Comparison of ENCODE assay signal across 8 cellular contexts in the genomic region with DNA sequence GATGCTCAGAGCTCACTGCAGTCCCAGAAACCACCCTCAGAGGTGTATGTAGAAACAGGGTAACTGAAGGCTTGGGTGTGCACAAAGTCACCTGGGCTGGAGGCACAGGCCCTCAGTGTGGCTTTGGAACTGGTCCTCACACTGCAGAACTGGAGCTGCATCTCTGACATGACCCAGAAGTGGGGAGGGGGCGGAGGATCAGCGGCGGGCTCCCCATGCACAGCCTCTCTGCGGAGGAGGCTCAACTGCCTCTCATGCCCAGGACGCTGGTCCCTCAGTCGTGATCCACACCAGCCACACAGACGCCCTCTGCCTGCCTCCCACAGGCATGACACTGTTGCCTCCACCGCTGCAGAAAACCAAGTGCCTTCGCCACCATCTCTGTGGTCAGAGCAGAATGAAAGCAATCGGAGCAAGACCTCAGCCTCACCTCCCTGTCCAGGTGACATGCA.
A peak's percentile ranks its signal among the peaks of the same experiment; 100 is the strongest.
DNase-seq lines count a peak whose midpoint lies in the region; ATAC-seq and TF ChIP-seq lines count a peak whose summit lies in the region.

No MANE protein-coding gene starts in this region.

- no peaks in the 10 kb centered on the region for H3K36me3 ChIP-seq in Caco-2 (ENCODE audit: control insufficient read depth, insufficient read depth, low read length)
- H3K36me3 ChIP-seq in H7 (replicated peaks; ENCODE audit: control insufficient read depth, insufficient read depth, low read length), result no peaks in the 10 kb centered on the region
- no peaks in the 10 kb centered on the region for H3K36me3 ChIP-seq in SK-N-SH (replicated peaks in 1 of 2; ENCODE audit: control insufficient read depth in 1 of 2, insufficient read depth in 2 of 2, low read length in 1 of 2)
- no peaks in the 10 kb centered on the region for H3K36me3 ChIP-seq in hepatocyte (replicated peaks; ENCODE audit: insufficient read depth, low read depth)

- no peak overlapping the region for H2AFZ ChIP-seq in SK-N-SH (ENCODE audit: low read depth)
- H2AFZ ChIP-seq in hepatocyte, result no peak overlapping the region

- ATAC-seq in stimulated activated naive B cell treated with anti-CD40 and anti-IgM and Interleukin-4, amounts not matched to agents 10 μg/mL and 1 μg/mL and 100 μg/mL, for 72 hours (replicated peaks), result peak; percentile 44 to 56
- no peak for ATAC-seq in GM21360 (IDR thresholded peaks at IDR 0.05; ENCODE audit: unreplicated experiment)
- no peak for ATAC-seq in GM18517 (IDR thresholded peaks at IDR 0.05; ENCODE audit: unreplicated experiment)

- peaks cover 6% of the 10 kb centered on the region for H3K4me1 Mint-ChIP-seq in Caco-2 (ENCODE audit: low read depth, unreplicated experiment)
- no peaks in the 10 kb centered on the region for H3K4me1 Mint-ChIP-seq in stimulated activated naive B cell treated with anti-CD40 and anti-IgM and Interleukin-4, amounts not matched to agents 10 μg/mL and 1 μg/mL and 100 μg/mL, for 72 hours

- H4K20me1 ChIP-seq in SK-N-SH (ENCODE audit: insufficient read depth), result no peaks in the 10 kb centered on the region
- no peaks in the 10 kb centered on the region for H4K20me1 ChIP-seq in hepatocyte (ENCODE audit: insufficient read depth, poor library complexity, severe bottlenecking)

- POLR2A ChIA-PET in Caco-2 (lab: Charles Lee), result no interaction called here
- POLR2A ChIA-PET in SK-N-SH (lab: Yijun Ruan, JAX), result no interaction called here

- H3K27me3 ChIP-seq in Caco-2 (replicated peaks; ENCODE audit: control insufficient read depth, insufficient read depth, low read length) (no peaks in the 10 kb centered on the region), H7 (ENCODE audit: control insufficient read depth, insufficient read depth, low read length) (no peaks in the 10 kb centered on the region), SK-N-SH (ENCODE audit: insufficient read depth) (no peaks in the 10 kb centered on the region), hepatocyte (no peaks in the 10 kb centered on the region)

- peak; percentile 35 to 63 for TF ChIP-seq CTCF in Caco-2 (IDR thresholded peaks at IDR 0.05; ENCODE audit: insufficient read depth in 1 of 2, low read depth in 1 of 2, low read length in 1 of 2, severe bottlenecking in 1 of 2, unreplicated experiment in 1 of 2)
- no peak; the same call in 1 of the 2 replicates for TF ChIP-seq CTCF in SK-N-SH (IDR thresholded peaks at IDR 0.05)
- TF ChIP-seq CTCF in hepatocyte (IDR thresholded peaks at IDR 0.05; ENCODE audit: poor library complexity), result peak; percentile 52

- no peaks in the 10 kb centered on the region; the same call in 1 of the 2 replicates for H3K4me1 ChIP-seq in Caco-2
- H3K4me1 ChIP-seq in SK-N-SH (ENCODE audit: control insufficient read depth in 1 of 2, insufficient read depth in 2 of 2, low read depth in 1 of 2, low read length in 1 of 2), result peaks cover 0 to 2% of the 10 kb centered on the region in 2 experiments; a peak in 1 of 4 replicates
- no peaks in the 10 kb centered on the region for H3K4me1 ChIP-seq in hepatocyte (ENCODE audit: insufficient read depth)

- H3K9me3 Mint-ChIP-seq in Caco-2 (ENCODE audit: unreplicated experiment), result peaks cover 8% of the 10 kb centered on the region
- H3K9me3 Mint-ChIP-seq in stimulated activated naive B cell treated with anti-CD40 and anti-IgM and Interleukin-4, amounts not matched to agents 10 μg/mL and 1 μg/mL and 100 μg/mL, for 72 hours, result peaks cover 9 to 15% of the 10 kb centered on the region in 2 donors

- intact Hi-C loops in Caco-2 (cut with micrococcal nuclease; ENCODE audit: unreplicated experiment), result loop anchor here (5.0 kb wide), 1 partner anchor 141 kb away; no protein-coding TSS in a partner anchor

- no peak for TF ChIP-seq EP300 in SK-N-SH (IDR thresholded peaks at IDR 0.05; ENCODE audit: borderline replicate concordance in 1 of 2, low read depth in 1 of 2, low read length in 1 of 2)

- H3K27ac ChIP-seq in SK-N-SH (ENCODE audit: low read depth in 2 of 2, low read length in 1 of 2) (no peak overlapping the region), hepatocyte (no peak overlapping the region)

- H3K79me2 ChIP-seq in SK-N-SH (ENCODE audit: insufficient read depth) (no peaks in the 10 kb centered on the region), hepatocyte (no peaks in the 10 kb centered on the region)

- WGBS in SK-N-SH (ENCODE audit: low lambda C conversion rate), result 15% methylated on average over 6 of the region's 10 CpGs
- 28% methylated on average over 10 of the region's 10 CpGs for whole genome bisulfite sequencing in hepatocyte (ENCODE audit: low lambda C conversion rate, missing lambda C conversion rate)

- no peak overlapping the region for H3K4me2 ChIP-seq in SK-N-SH
- no peak overlapping the region for H3K4me2 ChIP-seq in hepatocyte

- peak; percentile 51 for TF ChIP-seq RAD21 in SK-N-SH (IDR thresholded peaks at IDR 0.05; ENCODE audit: low read length)

- H3K9ac ChIP-seq in SK-N-SH, result no peak overlapping the region

- H3K9me2 ChIP-seq in SK-N-SH (no peaks in the 10 kb centered on the region), hepatocyte (replicated peaks; ENCODE audit: insufficient read depth) (no peaks in the 10 kb centered on the region)

- no peak overlapping the region for H3K4me3 Mint-ChIP-seq in Caco-2 (ENCODE audit: unreplicated experiment)
- H3K4me3 Mint-ChIP-seq in stimulated activated naive B cell treated with anti-CD40 and anti-IgM and Interleukin-4, amounts not matched to agents 10 μg/mL and 1 μg/mL and 100 μg/mL, for 72 hours, result no peak overlapping the region

- no peak overlapping the region for H3K27ac Mint-ChIP-seq in Caco-2 (ENCODE audit: unreplicated experiment)
- H3K27ac Mint-ChIP-seq in stimulated activated naive B cell treated with anti-CD40 and anti-IgM and Interleukin-4, amounts not matched to agents 10 μg/mL and 1 μg/mL and 100 μg/mL, for 72 hours, result no peak overlapping the region

- no TSS peak for BruUV-seq in Caco-2 (replicated peaks; lab: Mats Ljungman, UMichigan)

- no peaks in the 10 kb centered on the region for H3K27me3 Mint-ChIP-seq in Caco-2 (ENCODE audit: insufficient read depth, unreplicated experiment)
- H3K27me3 Mint-ChIP-seq in stimulated activated naive B cell treated with anti-CD40 and anti-IgM and Interleukin-4, amounts not matched to agents 10 μg/mL and 1 μg/mL and 100 μg/mL, for 72 hours, result peaks cover 53 to 56% of the 10 kb centered on the region in 2 donors

- CTCF ChIA-PET in Caco-2 (lab: Charles Lee), result no interaction called here
- CTCF ChIA-PET in SK-N-SH (lab: Yijun Ruan, JAX), result interaction anchor here (1.0 to 1.6 kb wide), 4 partner anchors 12 to 291 kb away, joined by 3 read pairs; no protein-coding TSS in a partner anchor

- DNase-seq in Caco-2 (peak; percentile 52 to 54), H7 (peak; percentile 84), SK-N-SH (peak; percentile 61), hepatocyte (ENCODE audit: low spot score) (peak; percentile 67)
- no peak for DNase-seq in stimulated activated naive B cell treated with anti-CD40 and anti-IgM and Interleukin-4, amounts not matched to agents 10 μg/mL and 1 μg/mL and 100 μg/mL, for 72 hours
- no peak for DNase-seq in stimulated activated CD4-positive, alpha-beta T cell treated with anti-CD3 and anti-CD28 coated beads, Interleukin-4, amount 100 ng/mL, for 1 hour

- peaks cover 3% of the 10 kb centered on the region for H3F3A ChIP-seq in SK-N-SH (replicated peaks; ENCODE audit: insufficient read depth)

- no peak overlapping the region for H3K4me3 ChIP-seq in Caco-2 (ENCODE audit: low read depth, low read length)
- H3K4me3 ChIP-seq in H7 (ENCODE audit: insufficient read depth, low read depth, low read length), result no peak overlapping the region
- no peak overlapping the region for H3K4me3 ChIP-seq in SK-N-SH (ENCODE audit: low read depth in 2 of 2, low read length in 1 of 2)
- H3K4me3 ChIP-seq in hepatocyte, result no peak overlapping the region

- H3K36me3 Mint-ChIP-seq in Caco-2 (ENCODE audit: insufficient read depth, unreplicated experiment), result no peaks in the 10 kb centered on the region
- peaks cover 3% of the 10 kb centered on the region in 2 donors for H3K36me3 Mint-ChIP-seq in stimulated activated naive B cell treated with anti-CD40 and anti-IgM and Interleukin-4, amounts not matched to agents 10 μg/mL and 1 μg/mL and 100 μg/mL, for 72 hours

- H3K9me3 ChIP-seq in Caco-2, result no peaks in the 10 kb centered on the region
- no peaks in the 10 kb centered on the region for H3K9me3 ChIP-seq in SK-N-SH
- no peaks in the 10 kb centered on the region for H3K9me3 ChIP-seq in hepatocyte (ENCODE audit: low read depth)

TF ChIP-seq in SK-N-SH, 30 proteins besides CTCF, POLR2A, EP300 and RAD21:
- peak; percentile 40; the same call in 1 of the 2 replicates for TF ChIP-seq SMC3 (IDR thresholded peaks at IDR 0.05; ENCODE audit: low read depth, low read length)
- no peak for TF ChIP-seq CHD2 (IDR thresholded peaks at IDR 0.05; ENCODE audit: low read length, partially characterized antibody)
- no peak for TF ChIP-seq TEAD4 (IDR thresholded peaks at IDR 0.05; ENCODE audit: borderline replicate concordance, insufficient read depth)

Comparison
In these comparisons a context has a peak if more than half of its experiments do, and no peak if none do; other contexts are left out.
1. DNase-seq: peak in Caco-2 (2 of 2), H7 (single experiment), SK-N-SH (single experiment) and hepatocyte (single experiment); none in stimulated activated naive B cell treated with anti-CD40 and anti-IgM and Interleukin-4, amounts not matched to agents 10 μg/mL and 1 μg/mL and 100 μg/mL, for 72 hours (single experiment) and stimulated activated CD4-positive, alpha-beta T cell treated with anti-CD3 and anti-CD28 coated beads, Interleukin-4, amount 100 ng/mL, for 1 hour (single experiment).
2. ATAC-seq: peak in stimulated activated naive B cell treated with anti-CD40 and anti-IgM and Interleukin-4, amounts not matched to agents 10 μg/mL and 1 μg/mL and 100 μg/mL, for 72 hours (2 of 2); none in GM21360 (single experiment) and GM18517 (single experiment).